Comparison of ENCODE assay signal across 8 cellular contexts in the genomic region with DNA sequence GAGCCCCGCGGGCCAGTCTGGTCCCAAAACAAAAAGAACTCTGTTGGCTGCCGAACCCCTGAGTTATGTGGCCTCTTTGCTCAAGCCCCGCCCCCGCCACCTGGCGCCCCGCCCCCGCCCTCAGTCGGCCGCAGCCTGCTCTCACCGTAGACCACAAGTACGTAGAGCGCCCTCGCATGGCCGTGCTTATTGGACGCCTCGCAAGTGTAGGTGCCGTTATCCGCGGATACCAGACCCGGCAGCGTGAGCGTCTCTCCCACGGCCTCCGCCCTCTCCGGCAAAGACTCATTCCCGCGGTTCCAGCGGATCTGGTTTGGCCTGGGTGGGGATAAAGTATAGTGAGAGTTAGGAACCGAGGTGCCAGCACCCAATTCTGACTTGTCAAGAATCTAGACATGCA. TPM values are rescaled to one million over a fixed set of nuclear protein-coding genes. Genes with fewer than 3 reads are reported as not detected.
DNase-seq lines count a peak whose midpoint lies in the region; ATAC-seq and TF ChIP-seq lines count a peak whose summit lies in the region.

No MANE protein-coding gene starts in this region.

- peaks cover 24% of the 10 kb centered on the region for H3K4me1 Mint-ChIP-seq in activated T-cell treated with anti-CD3 and anti-CD28 coated beads, Interleukin-2, amount 50 U/mL, for 4 hours (ENCODE audit: low read depth)

- H3K27ac ChIP-seq in hepatocyte: no peak overlapping the region

- no peaks in the 10 kb centered on the region for H3K9me2 ChIP-seq in hepatocyte (replicated peaks; ENCODE audit: insufficient read depth)

- no peaks in the 10 kb centered on the region for H3K9me3 ChIP-seq in hepatocyte (ENCODE audit: low read depth)

- peaks cover 8% of the 10 kb centered on the region for H3K79me2 ChIP-seq in hepatocyte

- no peaks in the 10 kb centered on the region for H3K27me3 Mint-ChIP-seq in activated T-cell treated with anti-CD3 and anti-CD28 coated beads, Interleukin-2, amount 50 U/mL, for 4 hours (ENCODE audit: low read depth)

- TF ChIP-seq CTCF in NB4 (IDR thresholded peaks at IDR 0.05; ENCODE audit: low read depth, low read length) (no peak), hepatocyte (IDR thresholded peaks at IDR 0.05; ENCODE audit: poor library complexity) (peak; percentile 20)

- no peaks in the 10 kb centered on the region for H3K9me3 Mint-ChIP-seq in activated T-cell treated with anti-CD3 and anti-CD28 coated beads, Interleukin-2, amount 50 U/mL, for 4 hours

- TF ChIP-seq POLR2A in NB4 (IDR thresholded peaks at IDR 0.05; ENCODE audit: extremely low read depth, insufficient read length): no peak

- H4K20me1 ChIP-seq in hepatocyte (ENCODE audit: insufficient read depth, poor library complexity, severe bottlenecking): no peaks in the 10 kb centered on the region

- no peak overlapping the region for H2AFZ ChIP-seq in hepatocyte

- no peaks in the 10 kb centered on the region for H3K27me3 ChIP-seq in hepatocyte

- H3K4me1 ChIP-seq in hepatocyte (ENCODE audit: insufficient read depth): no peaks in the 10 kb centered on the region

- H3K4me2 ChIP-seq in hepatocyte: no peak overlapping the region

- 42% methylated on average over 19 of the region's 30 CpGs for WGBS in hepatocyte (ENCODE audit: low lambda C conversion rate, missing lambda C conversion rate)

- no peak overlapping the region for H3K4me3 ChIP-seq in NB4 (ENCODE audit: low read depth, low read length)
- no peak overlapping the region for H3K4me3 ChIP-seq in hepatocyte

- ATAC-seq in activated T-cell treated with anti-CD3 and anti-CD28 coated beads, Interleukin-2, amount 50 U/mL, for 4 hours: peak; percentile 80 to 86
- ATAC-seq in GM18873 (IDR thresholded peaks at IDR 0.05; ENCODE audit: low FRiP score, unreplicated experiment): no peak
- ATAC-seq in GM18861 (IDR thresholded peaks at IDR 0.05; ENCODE audit: unreplicated experiment): no peak
- ATAC-seq in GM18909 (IDR thresholded peaks at IDR 0.05; ENCODE audit: poor library complexity, unreplicated experiment): no peak

- H3K4me3 Mint-ChIP-seq in activated T-cell treated with anti-CD3 and anti-CD28 coated beads, Interleukin-2, amount 50 U/mL, for 4 hours: no peak overlapping the region

- H3K36me3 ChIP-seq in hepatocyte (replicated peaks; ENCODE audit: insufficient read depth, low read depth): no peaks in the 10 kb centered on the region

- DNase-seq in NB4 (ENCODE audit: low read depth): peak; percentile 65
- peak; percentile 83 for DNase-seq in activated T-cell treated with anti-CD3 and anti-CD28 coated beads, Interleukin-2, amount 50 U/mL, for 4 hours
- no peak for DNase-seq in hepatocyte (ENCODE audit: low spot score)
- peak; percentile 56 for DNase-seq in stimulated activated CD8-positive, alpha-beta memory T cell treated with anti-CD3 and anti-CD28 coated beads, Interleukin-15, amount 100 ng/mL, for 24 hours (ENCODE audit: low read depth)
- DNase-seq in medulla oblongata (ENCODE audit: extremely low spot score): no peak

- no peaks in the 10 kb centered on the region for H3K36me3 Mint-ChIP-seq in activated T-cell treated with anti-CD3 and anti-CD28 coated beads, Interleukin-2, amount 50 U/mL, for 4 hours (ENCODE audit: insufficient read depth)

RNA-seq across cellular contexts. Expression of gene ZNF428, which starts 5.5 kb away (rescaled TPM):
- total RNA-seq in activated T-cell treated with anti-CD3 and anti-CD28 coated beads, Interleukin-2, amount 50 U/mL, for 4 hours: 10 to 100 TPM; 20.6 to 27.6 (median 25.5) TPM
- 35.9 and 40.2 TPM in 2 replicates for total RNA-seq in hepatocyte
- polyA plus RNA-seq in hepatocyte: 73.9 and 74.9 TPM in 2 replicates

RNA-seq across cellular contexts. Expression of gene SRRM5, which starts 13.0 kb away (rescaled TPM):
- under 1 TPM; 0.25 to 0.87 (median 0.30) TPM for total RNA-seq in activated T-cell treated with anti-CD3 and anti-CD28 coated beads, Interleukin-2, amount 50 U/mL, for 4 hours
- 0.27 TPM in 1 of 2 replicates, not detected in the other for total RNA-seq in hepatocyte
- polyA plus RNA-seq in hepatocyte: 0.24 and 0.79 TPM in 2 replicates

RNA-seq across cellular contexts. Expression of gene CADM4, which starts 14.7 kb away (rescaled TPM):
- under 1 TPM; 0.40 to 0.63 (median 0.42) TPM for total RNA-seq in activated T-cell treated with anti-CD3 and anti-CD28 coated beads, Interleukin-2, amount 50 U/mL, for 4 hours
- total RNA-seq in hepatocyte: 22.7 and 24.4 TPM in 2 replicates
- polyA plus RNA-seq in hepatocyte: 16.6 and 17.1 TPM in 2 replicates

RNA-seq across cellular contexts. Expression of gene ZNF576, which starts 28.5 kb away (rescaled TPM):
- total RNA-seq in activated T-cell treated with anti-CD3 and anti-CD28 coated beads, Interleukin-2, amount 50 U/mL, for 4 hours: 10 to 100 TPM; 16.6 to 22.3 (median 18.5) TPM
- 12.8 and 16.2 TPM in 2 replicates for total RNA-seq in hepatocyte
- polyA plus RNA-seq in hepatocyte: 16.1 and 18.1 TPM in 2 replicates

RNA-seq across cellular contexts. Expression of gene IRGQ, which starts 29.0 kb away (rescaled TPM):
- 10 to 100 TPM; 31.7 to 38.2 (median 33.5) TPM for total RNA-seq in activated T-cell treated with anti-CD3 and anti-CD28 coated beads, Interleukin-2, amount 50 U/mL, for 4 hours
- total RNA-seq in hepatocyte: 26.0 and 26.2 TPM in 2 replicates
- 9.6 and 14.4 TPM in 2 replicates for polyA plus RNA-seq in hepatocyte

Comparison
In these comparisons a context has a peak if more than half of its experiments do, and no peak if none do; other contexts are left out.
1. DNase-seq: peak in NB4 (single experiment), activated T-cell treated with anti-CD3 and anti-CD28 coated beads, Interleukin-2, amount 50 U/mL, for 4 hours (single experiment) and stimulated activated CD8-positive, alpha-beta memory T cell treated with anti-CD3 and anti-CD28 coated beads, Interleukin-15, amount 100 ng/mL, for 24 hours (single experiment); none in hepatocyte (single experiment) and medulla oblongata (single experiment).
2. ATAC-seq: peak in activated T-cell treated with anti-CD3 and anti-CD28 coated beads, Interleukin-2, amount 50 U/mL, for 4 hours (2 of 2); none in GM18873 (single experiment), GM18861 (single experiment) and GM18909 (single experiment).
3. RNA of gene CADM4, which starts 14.7 kb away (total RNA-seq): 22.7 to 24.4 TPM in hepatocyte; 0.40 to 0.63 TPM in activated T-cell treated with anti-CD3 and anti-CD28 coated beads, Interleukin-2, amount 50 U/mL, for 4 hours; every median in the first group is over 10 times any median in the second.